In genomic region chr10:125881192-125881591, GRCh38 we compare ENCODE assay signal across 9 cellular contexts. TPM values are rescaled to one million over a fixed set of nuclear protein-coding genes. Genes with fewer than 3 reads are reported as not detected.
DNase-seq lines count a peak whose midpoint lies in the region; ATAC-seq and TF ChIP-seq lines count a peak whose summit lies in the region.
"Had no signal": no experiment of that assay in that cellular context is flagged by ENCODE, and none has a peak within 500 bp of the region (broad histone marks: within the 10 kb centered on the region; RNA-seq: fewer than 3 reads in every experiment).

TSS of gene DHX32 (minus strand) at chr10:125881292. CDS start at chr10:125880824, 468 bp downstream.

- no peak within 1 kb of the TSS for H3K4me3 ChIP-seq in stomach

- H3K27ac ChIP-seq in stomach: peak within 1 kb of the TSS in 2 of 5 donors; percentile 3 to 67

- no peak within 1 kb of the TSS for H3K4me3 Mint-ChIP-seq in effector memory CD8-positive, alpha-beta T cell
- H3K4me3 Mint-ChIP-seq: activated naive CD8-positive, alpha-beta T cell had no signal

- no peaks in the 10 kb centered on the region for H3K4me1 Mint-ChIP-seq in effector memory CD8-positive, alpha-beta T cell (ENCODE audit: low read depth in 2 of 2)

- 19 to 54% (median 39%) methylated on average over 4 of the region's 4 CpGs for WGBS in stomach, 5 donors

- H3K27me3 ChIP-seq in stomach: no peaks in the 10 kb centered on the region

- no peaks in the 10 kb centered on the region for H3K36me3 Mint-ChIP-seq in effector memory CD8-positive, alpha-beta T cell (ENCODE audit: insufficient read depth)

- TF ChIP-seq CTCF in stomach (IDR thresholded peaks at IDR 0.05): no peak

- H3K27ac Mint-ChIP-seq in effector memory CD8-positive, alpha-beta T cell: no peak within 1 kb of the TSS
- H3K27ac Mint-ChIP-seq: activated naive CD8-positive, alpha-beta T cell had no signal

- H3K4me1 ChIP-seq in stomach: peaks cover 12 to 34% (median 22%) of the 10 kb centered on the region in 4 donors

- TF ChIP-seq EP300 in stomach (IDR thresholded peaks at IDR 0.05): no peak

- TF ChIP-seq POLR2A in stomach (IDR thresholded peaks at IDR 0.05): no peak

- peaks cover 0 to 8% (median 3%) of the 10 kb centered on the region in 4 donors for H3K9me3 ChIP-seq in stomach

- peaks cover 0 to 14% of the 10 kb centered on the region in 2 donors for H3K27me3 Mint-ChIP-seq in effector memory CD8-positive, alpha-beta T cell
- H3K27me3 Mint-ChIP-seq: activated naive CD8-positive, alpha-beta T cell had no signal

- H3K9me3 Mint-ChIP-seq in effector memory CD8-positive, alpha-beta T cell: no peaks in the 10 kb centered on the region

- H3K36me3 ChIP-seq in stomach: peaks cover 0 to 30% (median 19%) of the 10 kb centered on the region in 4 donors

- ATAC-seq in left colon: no peak
- no peak for ATAC-seq in GM19455 (IDR thresholded peaks at IDR 0.05; ENCODE audit: unreplicated experiment)
- no peak for ATAC-seq in effector memory CD8-positive, alpha-beta T cell (replicated peaks)

- peak; percentile 83 for DNase-seq in NCI-H82 (lab: John Stamatoyannopoulos, UW)
- no peak for DNase-seq in dermis microvascular lymphatic vessel endothelial cell (ENCODE audit: low read depth in 2 of 2)
- no peak for DNase-seq in left colon
- no peak for DNase-seq in stomach
- DNase-seq in T1000 (lab: John Stamatoyannopoulos, UW): no peak
- DNase-seq in effector memory CD8-positive, alpha-beta T cell: no peak
- DNase-seq in D341Med (ENCODE audit: low spot score): no peak

- intact Hi-C loops in left colon (cut with DNase I, micrococcal nuclease) (no loop called here), stomach (cut with DNase I; ENCODE audit: low total_unique reads) (no loop called here)

RNA-seq across cellular contexts. Expression of gene DHX32, which starts in this region (rescaled TPM):
- total RNA-seq in dermis microvascular lymphatic vessel endothelial cell (35.0 and 53.2 TPM in 2 replicates), left colon (10 to 100 TPM; 78.3 to 78.9 TPM), stomach (10 to 100 TPM; 24.5 to 70.1 (median 63.3) TPM)
- polyA plus RNA-seq in stomach: 10 to 100 TPM; 23.7 to 40.0 (median 25.8) TPM
